In genomic region chr3:197308591-197308990, GRCh38 we compare ENCODE assay signal across 1 cellular context.
TF ChIP-seq lines count a peak whose summit lies in the region.

No MANE protein-coding gene starts in this region.

TF ChIP-seq in K562, 482 proteins besides CTCF, POLR2A, EP300 and RAD21:
- TF ChIP-seq, protein P1, sequence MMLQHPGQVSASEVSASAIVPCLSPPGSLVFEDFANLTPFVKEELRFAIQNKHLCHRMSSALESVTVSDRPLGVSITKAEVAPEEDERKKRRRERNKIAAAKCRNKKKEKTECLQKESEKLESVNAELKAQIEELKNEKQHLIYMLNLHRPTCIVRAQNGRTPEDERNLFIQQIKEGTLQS (IDR thresholded peaks at IDR 0.05): peak; percentile 64; the same call in 1 of the 2 replicates
- TF ChIP-seq, protein P1 (CRISPR knock-in tag; conservative IDR thresholded peaks at IDR 0.05): no peak
- 0 out of 2 replicates have a peak, but pooled peaks have one; percentile 24 for TF ChIP-seq ZNF766 (CRISPR knock-in tag; conservative IDR thresholded peaks at IDR 0.05)
- TF ChIP-seq C11orf30 (IDR thresholded peaks at IDR 0.05; ENCODE audit: low read depth): peak; percentile 12; the same call in 1 of the 2 replicates
- no peak for TF ChIP-seq CEBPG (CRISPR knock-in tag; IDR thresholded peaks at IDR 0.05)
- TF ChIP-seq CEBPG (tag; conservative IDR thresholded peaks at IDR 0.05 in 1 of 2, IDR thresholded peaks at IDR 0.05 in 1 of 2): peak; percentile 58 to 68; a peak in 2 of 4 replicates
- TF ChIP-seq CCNT2 (IDR thresholded peaks at IDR 0.05; ENCODE audit: borderline replicate concordance, extremely low read depth, insufficient read length, low read depth, low read length): no peak
- TF ChIP-seq ZFPM2 (CRISPR knock-in tag; IDR thresholded peaks at IDR 0.05): no peak
